9 cellular contexts compared by ENCODE assay signal in genomic region chr1:161763522-161764098, GRCh38. TPM values are rescaled to one million over a fixed set of nuclear protein-coding genes. Genes with fewer than 3 reads are reported as not detected.
DNase-seq lines count a peak whose midpoint lies in the region; ATAC-seq and TF ChIP-seq lines count a peak whose summit lies in the region.
"Had no signal": no experiment of that assay in that cellular context is flagged by ENCODE, and none has a peak within 500 bp of the region (broad histone marks: within the 10 kb centered on the region; RNA-seq: fewer than 3 reads in every experiment).

No MANE protein-coding gene starts in this region.

- H3K4me1 ChIP-seq in endodermal cell (ENCODE audit: control insufficient read depth, insufficient read depth, low read length), result no peaks in the 10 kb centered on the region
- H3K4me1 ChIP-seq in gastrocnemius medialis, result peaks cover 18 to 19% of the 10 kb centered on the region in 2 donors

- H3K36me3 ChIP-seq in WERI-Rb-1 (peaks cover 13% of the 10 kb centered on the region), endodermal cell (ENCODE audit: control insufficient read depth, insufficient read depth, low read length) (peaks cover 2% of the 10 kb centered on the region), gastrocnemius medialis (peaks cover 0 to 3% of the 10 kb centered on the region in 2 donors)

- peaks cover 3% of the 10 kb centered on the region for H3K27me3 Mint-ChIP-seq in endodermal cell (ENCODE audit: insufficient read depth)

- H3K9ac ChIP-seq in endodermal cell (ENCODE audit: extremely low read depth, low read length, poor library complexity, severe bottlenecking), result no peak overlapping the region

- intact Hi-C loops in gastrocnemius medialis (cut with DNase I; ENCODE audit: low total_unique reads), result no loop called here

- no peaks in the 10 kb centered on the region for H3K27me3 ChIP-seq in WERI-Rb-1 (ENCODE audit: insufficient read depth, low read depth, severe bottlenecking)
- no peaks in the 10 kb centered on the region for H3K27me3 ChIP-seq in endodermal cell (ENCODE audit: control insufficient read depth, insufficient read depth, low read length, poor library complexity, severe bottlenecking)
- H3K27me3 ChIP-seq in gastrocnemius medialis, result no peaks in the 10 kb centered on the region

- H3K36me3 Mint-ChIP-seq in endodermal cell (ENCODE audit: low read depth), result peaks cover 5% of the 10 kb centered on the region

- no peak overlapping the region for H3K27ac ChIP-seq in WERI-Rb-1
- no peak overlapping the region for H3K27ac ChIP-seq in endodermal cell (ENCODE audit: low read depth, low read length)
- H3K27ac ChIP-seq in gastrocnemius medialis, result no peak overlapping the region

- TF ChIP-seq POLR2A in gastrocnemius medialis (IDR thresholded peaks at IDR 0.05), result no peak

- no peak overlapping the region for H3K4me3 Mint-ChIP-seq in endodermal cell

- H3K4me1 Mint-ChIP-seq in endodermal cell, result peaks cover 9% of the 10 kb centered on the region

- no peak for ATAC-seq in gastrocnemius medialis

- H3K9me3 ChIP-seq in WERI-Rb-1 (ENCODE audit: severe bottlenecking) (no peaks in the 10 kb centered on the region), endodermal cell (ENCODE audit: control insufficient read depth, low read length) (no peaks in the 10 kb centered on the region), gastrocnemius medialis (no peaks in the 10 kb centered on the region)

- DNase-seq in DMS53 treated with DMSO at 0.1 percent for 48 hours (lab: John Stamatoyannopoulos, UW; ENCODE audit: unreplicated experiment) (peak; percentile 32), HT-29 (ENCODE audit: low spot score) (peak; percentile 80), WERI-Rb-1 (no peak), endodermal cell (peak; percentile 73), gastrocnemius medialis (no peak), amygdala (lab: John Stamatoyannopoulos, UW) (no peak), GF-D8 (lab: John Stamatoyannopoulos, UW) (no peak)
- peak; percentile 24 for DNase-seq in stimulated activated CD4-positive, alpha-beta T cell treated with anti-CD3 and anti-CD28 coated beads, Interleukin-2, amount 100 ng/mL, for 4 hours (ENCODE audit: low read depth)

- 86 to 90% methylated on average over 2 to 7 of the region's 7 CpGs for WGBS in endodermal cell (ENCODE audit: insufficient coverage in 1 of 2, insufficient read length in 1 of 2), 2 experiments

- TF ChIP-seq CTCF in WERI-Rb-1 (IDR thresholded peaks at IDR 0.05; ENCODE audit: low read depth, low read length) (peak; percentile 55), endodermal cell (conservative IDR thresholded peaks at IDR 0.05) (peak; percentile 83), gastrocnemius medialis (IDR thresholded peaks at IDR 0.05 in 4 of 5, conservative IDR thresholded peaks at IDR 0.05 in 1 of 5) (peak in 2 of 5 experiments; percentile 9 to 44)

- H3K4me3 ChIP-seq in WERI-Rb-1 (ENCODE audit: low read depth, low read length) (no peak overlapping the region), endodermal cell (ENCODE audit: low read length) (no peak overlapping the region), gastrocnemius medialis (no peak overlapping the region)

- no peaks in the 10 kb centered on the region for H3K9me3 Mint-ChIP-seq in endodermal cell

- in situ Hi-C loops in gastrocnemius medialis (cut with MboI; ENCODE audit: low sequenced_read_pairs in 4 of 4), result loop anchor here in 2 of 4 donors (25.0 kb wide), 2 partner anchors 576 to 1426 kb away; partner anchors contain the start of genes ADAMTS4 (in 1 of the 2), B4GALT3 (in 1 of the 2), COPA (in 1 of the 2) and NCSTN (in 1 of the 2)

- no peak overlapping the region for H3K27ac Mint-ChIP-seq in endodermal cell

RNA-seq across cellular contexts. Expression of gene ATF6, which starts 2.5 kb away (rescaled TPM):
- 6.2 and 7.3 TPM in 2 replicates for total RNA-seq in HT-29 (2014; rRNA removed; shearing (Covaris generic))
- total RNA-seq in endodermal cell, result 10 to 100 TPM; 14.4 to 19.8 TPM
- polyA plus RNA-seq in endodermal cell (2013, experiment 1 of 2), result 20.1 TPM
- polyA plus RNA-seq in endodermal cell (2013, experiment 2 of 2), result 20.4 TPM
- total RNA-seq in gastrocnemius medialis, result 10 to 100 TPM; 15.3 to 20.1 (median 18.3) TPM

RNA-seq across cellular contexts. Expression of gene DUSP12, which starts 14.0 kb away (rescaled TPM):
- 48.9 and 52.2 TPM in 2 replicates for total RNA-seq in HT-29 (2014; rRNA removed; shearing (Covaris generic))
- total RNA-seq in endodermal cell (10 to 100 TPM; 26.2 to 28.9 TPM), gastrocnemius medialis (10 to 100 TPM in 2 of 4 donors, 1 to 10 TPM in 2; 5.0 to 15.0 (median 10.0) TPM)
- 38.1 TPM for polyA plus RNA-seq in endodermal cell (2013, experiment 1 of 2)
- 33.2 TPM for polyA plus RNA-seq in endodermal cell (2013, experiment 2 of 2)

RNA-seq across cellular contexts. Expression of gene FCRLB, which starts 42.3 kb away (rescaled TPM):
- 1.4 and 3.4 TPM in 2 replicates for total RNA-seq in HT-29 (2014; rRNA removed; shearing (Covaris generic))
- under 1 TPM; 0.22 to 0.51 TPM for total RNA-seq in endodermal cell
- polyA plus RNA-seq in endodermal cell (2013, experiment 1 of 2), result not detected
- polyA plus RNA-seq in endodermal cell (2013, experiment 2 of 2), result not detected
- not detected for total RNA-seq in gastrocnemius medialis

RNA-seq across cellular contexts. Expression of gene FCRLA, which starts 56.6 kb away (rescaled TPM):
- total RNA-seq in HT-29 (2014; rRNA removed; shearing (Covaris generic)), result not detected in 2 replicates
- total RNA-seq in endodermal cell, result not detected
- polyA plus RNA-seq in endodermal cell (2013, experiment 1 of 2), result not detected
- polyA plus RNA-seq in endodermal cell (2013, experiment 2 of 2), result not detected
- total RNA-seq in gastrocnemius medialis, result not detected
- total RNA-seq: T-helper 2 cell treated with Interferon-gamma antibody and Interleukin-4, amounts not matched to agents 100 ng/mL and 5 ng/mL, for 36 hours had no signal

Comparison
In these comparisons a context has a peak if more than half of its experiments do, and no peak if none do; other contexts are left out.
1. DNase-seq: peak in DMS53 treated with DMSO at 0.1 percent for 48 hours (single experiment), HT-29 (single experiment), endodermal cell (single experiment) and stimulated activated CD4-positive, alpha-beta T cell treated with anti-CD3 and anti-CD28 coated beads, Interleukin-2, amount 100 ng/mL, for 4 hours (single experiment); none in WERI-Rb-1 (single experiment), gastrocnemius medialis (0 of 2), amygdala (0 of 56) and GF-D8 (single experiment).